15 cellular contexts compared by ENCODE assay signal in genomic region chr6:143222310-143222709, GRCh38.
A peak's percentile ranks its signal among the peaks of the same experiment; 100 is the strongest.
DNase-seq lines count a peak whose midpoint lies in the region; ATAC-seq and TF ChIP-seq lines count a peak whose summit lies in the region.
"Had no signal": no experiment of that assay in that cellular context is flagged by ENCODE, and none has a peak within 500 bp of the region (broad histone marks: within the 10 kb centered on the region; RNA-seq: fewer than 3 reads in every experiment).

No MANE protein-coding gene starts in this region.

- WGBS in gastroesophageal sphincter (ENCODE audit: low coverage in 1 of 2), 2 donors, result 58% methylated on average over 5 of the region's 5 CpGs; no CpG with 5 or more reads in 1 of the 2 donors
- WGBS in psoas muscle, 3 donors, result 45 to 62% (median 46%) methylated on average over 5 of the region's 5 CpGs

- no peaks in the 10 kb centered on the region for H3K27me3 ChIP-seq in gastroesophageal sphincter
- no peaks in the 10 kb centered on the region for H3K27me3 ChIP-seq in psoas muscle (ENCODE audit: insufficient read depth in 3 of 3, low read length in 2 of 3)
- H3K27me3 ChIP-seq in colonic mucosa, result no peaks in the 10 kb centered on the region

- DNase-seq in G401 (ENCODE audit: low spot score) (peak; percentile 19), left lobe of liver (ENCODE audit: low spot score) (no peak), psoas muscle (no peak), GM19240 (ENCODE audit: insufficient read length, low spot score) (no peak), GM13977 (ENCODE audit: low spot score) (no peak), colonic mucosa (no peak)
- DNase-seq: DMS 273 treated with DMSO at 0.1 percent for 48 hours, H7, MV-4-11, NCI-H146, NCI-H345, NCI-H526 treated with DMSO at 0.1 percent for 48 hours had no signal

- in situ Hi-C loops in G401 (cut with HindIII; ENCODE audit: low sequenced_read_pairs) (no loop called here), GM13977 (cut with MboI; ENCODE audit: low pct_unique_long_range_greater_than_20kb, low sequenced_read_pairs, unreplicated experiment) (no loop called here)

- H3K9ac ChIP-seq in colonic mucosa (ENCODE audit: low read depth in 2 of 2, low read length in 2 of 2), result no peak overlapping the region

- H3K36me3 ChIP-seq in gastroesophageal sphincter, result no peaks in the 10 kb centered on the region
- no peaks in the 10 kb centered on the region for H3K36me3 ChIP-seq in psoas muscle (ENCODE audit: insufficient read depth in 1 of 2, low read depth in 1 of 2)
- no peaks in the 10 kb centered on the region for H3K36me3 ChIP-seq in colonic mucosa

- TF ChIP-seq EP300 in gastroesophageal sphincter (IDR thresholded peaks at IDR 0.05), result no peak

- no peak for TF ChIP-seq POLR2A in gastroesophageal sphincter (IDR thresholded peaks at IDR 0.05)

- ATAC-seq in gastroesophageal sphincter (no peak), left lobe of liver (peak; percentile 42), psoas muscle (peak in 1 of 4 donors; percentile 27), HG02759 (IDR thresholded peaks at IDR 0.05; ENCODE audit: unreplicated experiment) (no peak)

- no peaks in the 10 kb centered on the region for H3K9me3 ChIP-seq in gastroesophageal sphincter
- H3K9me3 ChIP-seq in psoas muscle, result no peaks in the 10 kb centered on the region
- H3K9me3 ChIP-seq in colonic mucosa, result no peaks in the 10 kb centered on the region

- H3K4me1 ChIP-seq in gastroesophageal sphincter (peaks cover 3 to 35% (median 6%) of the 10 kb centered on the region in 3 donors), psoas muscle (peaks cover 25% of the 10 kb centered on the region), colonic mucosa (no peaks in the 10 kb centered on the region)

- intact Hi-C loops in psoas muscle (cut with DNase I), result loop anchor here in 1 of 2 donors (5.0 kb wide), 1 partner anchor 60 kb away; no protein-coding TSS in a partner anchor
- intact Hi-C loops in colonic mucosa (cut with DNase I), result no loop called here

- H3K27ac ChIP-seq in gastroesophageal sphincter (peak overlapping the region; percentile 56 to 64 (median 63)), psoas muscle (peak overlapping the region; percentile 7), colonic mucosa (no peak overlapping the region)
- H3K27ac ChIP-seq: RWPE1 had no signal

- H3K4me3 ChIP-seq in gastroesophageal sphincter (no peak overlapping the region), psoas muscle (no peak overlapping the region), colonic mucosa (no peak overlapping the region)

- TF ChIP-seq CTCF in gastroesophageal sphincter (IDR thresholded peaks at IDR 0.05) (no peak), psoas muscle (IDR thresholded peaks at IDR 0.05) (no peak), GM13977 (IDR thresholded peaks at IDR 0.05; ENCODE audit: extremely low read depth, insufficient read depth, missing control alignments) (no peak), colonic mucosa (IDR thresholded peaks at IDR 0.05) (no peak)
